15 cellular contexts compared by ENCODE assay signal in genomic region chr10:50279489-50279888, GRCh38. TPM values are rescaled to one million over a fixed set of nuclear protein-coding genes. Genes with fewer than 3 reads are reported as not detected.
DNase-seq lines count a peak whose midpoint lies in the region; TF ChIP-seq lines count a peak whose summit lies in the region.
"Had no signal": no experiment of that assay in that cellular context is flagged by ENCODE, and none has a peak within 500 bp of the region (broad histone marks: within the 10 kb centered on the region; RNA-seq: fewer than 3 reads in every experiment).

No MANE protein-coding gene starts in this region.

- H4K20me1 ChIP-seq in PC-9 (ENCODE audit: insufficient read depth): no peaks in the 10 kb centered on the region

- BruUV-seq in PC-9 (replicated peaks; lab: Mats Ljungman, UMichigan): no TSS peak

- H3K27ac ChIP-seq in PC-9 (no peak overlapping the region), neuronal stem cell (replicated peaks; ENCODE audit: low read length) (no peak overlapping the region)

- no peak overlapping the region for H2BK120ac ChIP-seq in neuronal stem cell (ENCODE audit: low read depth, low read length)

- CTCF ChIA-PET in PC-9 (lab: Charles Lee): no interaction called here

- H3K27me3 ChIP-seq in H7 (ENCODE audit: control insufficient read depth, insufficient read depth, low read length): no peaks in the 10 kb centered on the region
- no peaks in the 10 kb centered on the region for H3K27me3 ChIP-seq in PC-9 (ENCODE audit: insufficient read depth, low read depth)
- H3K27me3 ChIP-seq in neuronal stem cell (ENCODE audit: control insufficient read depth in 3 of 3, insufficient read depth in 3 of 3, low read depth in 1 of 3, low read length in 3 of 3): peaks cover 0 to 10% (median 0%) of the 10 kb centered on the region in 3 experiments

- no peak overlapping the region for H2BK15ac ChIP-seq in neuronal stem cell (ENCODE audit: low read length)

- TF ChIP-seq CTCF in PC-9 (conservative IDR thresholded peaks at IDR 0.05): no peak
- TF ChIP-seq CTCF in type B pancreatic cell (conservative IDR thresholded peaks at IDR 0.05): no peak

- H3K4ac ChIP-seq in neuronal stem cell (ENCODE audit: low read length): no peak overlapping the region

- H3K27me3 Mint-ChIP-seq in type B pancreatic cell (peaks cover 19% of the 10 kb centered on the region), immature natural killer cell (ENCODE audit: low read depth in 3 of 3) (peaks cover 9 to 18% (median 12%) of the 10 kb centered on the region in 3 donors)

- H3K9me3 Mint-ChIP-seq in type B pancreatic cell: peaks cover 4% of the 10 kb centered on the region
- H3K9me3 Mint-ChIP-seq in immature natural killer cell: no peaks in the 10 kb centered on the region
- H3K9me3 Mint-ChIP-seq: activated naive CD4-positive, alpha-beta T cell treated with anti-CD3 and anti-CD28 coated beads, Interleukin-2, amount 50 U/mL, for 24 hours; activated T-cell treated with anti-CD3 and anti-CD28 coated beads, Interleukin-2, amount 50 U/mL, for 24 hours had no signal

- no peaks in the 10 kb centered on the region for H3F3A ChIP-seq in PC-9 (ENCODE audit: insufficient read depth, low read depth)

- H3K4me3 ChIP-seq in H7 (ENCODE audit: insufficient read depth, low read depth, low read length) (no peak overlapping the region), PC-9 (no peak overlapping the region), neuronal stem cell (ENCODE audit: low read length in 2 of 2) (no peak overlapping the region)

- H2BK12ac ChIP-seq in neuronal stem cell (ENCODE audit: low read length): no peak overlapping the region

- H3K79me1 ChIP-seq in neuronal stem cell (ENCODE audit: low read depth, low read length): no peaks in the 10 kb centered on the region

- no peaks in the 10 kb centered on the region for H3K4me1 Mint-ChIP-seq in type B pancreatic cell (ENCODE audit: unreplicated experiment)
- H3K4me1 Mint-ChIP-seq in immature natural killer cell: no peaks in the 10 kb centered on the region
- H3K4me1 Mint-ChIP-seq: activated naive CD4-positive, alpha-beta T cell treated with anti-CD3 and anti-CD28 coated beads, Interleukin-2, amount 50 U/mL, for 24 hours; B cell had no signal

- H3K4me3 Mint-ChIP-seq in type B pancreatic cell: no peak overlapping the region
- H3K4me3 Mint-ChIP-seq in immature natural killer cell: no peak overlapping the region
- H3K4me3 Mint-ChIP-seq: activated naive CD4-positive, alpha-beta T cell treated with anti-CD3 and anti-CD28 coated beads, Interleukin-2, amount 50 U/mL, for 24 hours; activated T-cell treated with anti-CD3 and anti-CD28 coated beads, Interleukin-2, amount 50 U/mL, for 24 hours; B cell had no signal

- no peak overlapping the region for H3K4me2 ChIP-seq in PC-9
- H3K4me2 ChIP-seq in neuronal stem cell (ENCODE audit: insufficient read depth, low read length, poor library complexity, severe bottlenecking): no peak overlapping the region

- DNase-seq in H7 (peak; percentile 6), PC-9 (peak; percentile 35 to 49), erythroblast (lab: John Stamatoyannopoulos, UW) (peak; percentile 24 to 29), neuronal stem cell (ENCODE audit: low spot score) (peak; percentile 11), type B pancreatic cell (ENCODE audit: extremely low spot score, unreplicated experiment) (no peak), immature natural killer cell (no peak), OCI-M1 (lab: John Stamatoyannopoulos, UW) (no peak)
- DNase-seq: activated T-cell treated with anti-CD3 and anti-CD28 coated beads, Interleukin-2, amount 50 U/mL, for 24 hours; KG1; left ventricle myocardium superior; NCI-H1105 treated with DMSO at 0.1 percent for 48 hours; NCI-H2171 treated with DMSO at 0.1 percent for 48 hours; stimulated activated CD4-positive, alpha-beta T cell treated with anti-CD3 and anti-CD28 coated beads, Interleukin-4, amount 100 ng/mL, for 24 hours had no signal

- H3K14ac ChIP-seq in neuronal stem cell (ENCODE audit: low read length): no peak overlapping the region

- no peaks in the 10 kb centered on the region for H3K79me2 ChIP-seq in PC-9 (ENCODE audit: low read depth)

- H2AFZ ChIP-seq in PC-9 (no peak overlapping the region), neuronal stem cell (ENCODE audit: low read length) (no peak overlapping the region)

- no peak overlapping the region for H2AK5ac ChIP-seq in neuronal stem cell (ENCODE audit: low read depth, low read length)

- H3K23ac ChIP-seq in neuronal stem cell (ENCODE audit: low read depth, low read length, poor library complexity): no peak overlapping the region

- H4K91ac ChIP-seq in neuronal stem cell (ENCODE audit: low read depth, low read length, poor library complexity): no peak overlapping the region

- TF ChIP-seq POLR2A in erythroblast (IDR thresholded peaks at IDR 0.05; ENCODE audit: low read length): no peak

- H4K8ac ChIP-seq in neuronal stem cell (ENCODE audit: low read depth, low read length): no peak overlapping the region

- no peaks in the 10 kb centered on the region for H3K9me3 ChIP-seq in PC-9 (ENCODE audit: insufficient read depth, low read depth)
- H3K9me3 ChIP-seq in neuronal stem cell (replicated peaks in 1 of 2; ENCODE audit: control insufficient read depth in 2 of 2, insufficient read depth in 1 of 2, low read depth in 1 of 2, low read length in 2 of 2): no peaks in the 10 kb centered on the region

- H3K4me1 ChIP-seq in PC-9 (replicated peaks; ENCODE audit: insufficient read depth) (peaks cover 11% of the 10 kb centered on the region; the same call in 1 of the 2 replicates), neuronal stem cell (ENCODE audit: control insufficient read depth in 2 of 2, insufficient read depth in 1 of 2, low read depth in 1 of 2, low read length in 2 of 2) (peaks cover 0 to 8% of the 10 kb centered on the region in 2 donors)

- no peak overlapping the region for H3K9ac ChIP-seq in neuronal stem cell (ENCODE audit: low read depth, low read length, poor library complexity)

- no peak overlapping the region for H3K18ac ChIP-seq in neuronal stem cell (ENCODE audit: low read length)

- H2BK5ac ChIP-seq in neuronal stem cell (ENCODE audit: low read length): no peak overlapping the region

- intact Hi-C loops in PC-9 (cut with micrococcal nuclease; ENCODE audit: unreplicated experiment): loop anchor here (5.0 kb wide), 3 partner anchors 138 to 343 kb away; partner anchors contain the start of gene SGMS1

- H3K36me3 ChIP-seq in H7 (replicated peaks; ENCODE audit: control insufficient read depth, insufficient read depth, low read length) (no peaks in the 10 kb centered on the region), PC-9 (ENCODE audit: low read depth) (no peaks in the 10 kb centered on the region), neuronal stem cell (replicated peaks in 1 of 2; ENCODE audit: control insufficient read depth in 2 of 2, insufficient read depth in 2 of 2, low read length in 2 of 2) (no peaks in the 10 kb centered on the region)

- POLR2A ChIA-PET in PC-9 (lab: Charles Lee; ENCODE audit: unreplicated experiment): no interaction called here

- WGBS in neuronal stem cell (ENCODE audit: extremely low coverage in 2 of 2, insufficient read length in 2 of 2, insufficient replicate concordance in 1 of 2), 2 donors: no CpG with 5 or more reads among the region's 5 CpGs

- H3K27ac Mint-ChIP-seq in type B pancreatic cell (no peak overlapping the region), immature natural killer cell (no peak overlapping the region)
- H3K27ac Mint-ChIP-seq: activated naive CD4-positive, alpha-beta T cell treated with anti-CD3 and anti-CD28 coated beads, Interleukin-2, amount 50 U/mL, for 24 hours; activated T-cell treated with anti-CD3 and anti-CD28 coated beads, Interleukin-2, amount 50 U/mL, for 24 hours; B cell had no signal

- H3K9me2 ChIP-seq in PC-9 (ENCODE audit: insufficient read depth): no peaks in the 10 kb centered on the region

- H3K36me3 Mint-ChIP-seq in type B pancreatic cell (no peaks in the 10 kb centered on the region), immature natural killer cell (no peaks in the 10 kb centered on the region)
- H3K36me3 Mint-ChIP-seq: activated naive CD4-positive, alpha-beta T cell treated with anti-CD3 and anti-CD28 coated beads, Interleukin-2, amount 50 U/mL, for 24 hours had no signal

RNA-seq across cellular contexts. Expression of gene ASAH2, which starts 28.2 kb away (rescaled TPM):
- total RNA-seq in H7 (2014; rRNA removed; shearing (Covaris generic)): 0.59 and 4.4 TPM in 2 replicates
- total RNA-seq in PC-9 (2021): 0.80 and 8.3 TPM in 2 replicates
- 6.2 TPM for polyA plus RNA-seq in neuronal stem cell (2013, experiment 1 of 2)
- polyA plus RNA-seq in neuronal stem cell (2013, experiment 2 of 2): 4.9 TPM
- total RNA-seq in type B pancreatic cell (ENCODE audit: low replicate concordance): 5.1 and 5.4 TPM in 2 replicates
- 1 to 10 TPM in 2 of 3 donors, under 1 TPM in 1; 0.93 to 1.5 (median 1.2) TPM for polyA plus RNA-seq in immature natural killer cell

Comparison
In these comparisons a context has a peak if more than half of its experiments do, and no peak if none do; other contexts are left out.
1. DNase-seq: peak in H7 (single experiment), PC-9 (2 of 2), erythroblast (2 of 2) and neuronal stem cell (single experiment); none in type B pancreatic cell (single experiment), immature natural killer cell (0 of 3) and OCI-M1 (single experiment).